17 cellular contexts compared by ENCODE assay signal in the genomic region with DNA sequence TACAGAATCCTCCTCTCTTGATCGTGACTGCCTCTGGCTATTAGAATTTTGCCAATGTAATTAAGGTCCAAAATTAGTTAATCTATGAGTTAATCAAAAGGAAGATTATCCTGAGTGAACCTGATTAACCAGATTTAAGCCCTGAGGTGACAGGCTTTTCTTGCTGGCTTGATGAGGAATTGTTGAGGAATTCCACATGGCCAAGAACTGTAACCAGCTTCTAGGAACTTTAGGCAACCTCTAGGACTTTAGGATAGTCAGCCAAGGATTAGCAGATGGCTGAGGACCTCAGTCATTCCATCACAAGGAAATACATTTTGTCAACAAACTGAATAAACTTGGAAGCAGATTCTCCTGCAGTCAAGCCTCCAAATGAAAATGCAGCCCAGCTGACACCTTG.
"Had no signal": no experiment of that assay in that cellular context is flagged by ENCODE, and none has a peak within 500 bp of the region (broad histone marks: within the 10 kb centered on the region; RNA-seq: fewer than 3 reads in every experiment).

No MANE protein-coding gene starts in this region.

- H3K4me3 ChIP-seq: adrenal gland, gastroesophageal sphincter, heart left ventricle, ovary, thyroid gland had no signal

- H3K4me1 ChIP-seq: adrenal gland, gastroesophageal sphincter, heart left ventricle, thyroid gland had no signal

- H3K27ac ChIP-seq: adrenal gland, gastroesophageal sphincter, heart left ventricle, ovary, thyroid gland had no signal

- DNase-seq: activated CD4-positive, alpha-beta memory T cell treated with anti-CD3 and anti-CD28 coated beads for 36 hours; activated CD4-positive, alpha-beta T cell treated with anti-CD3 and anti-CD28 coated beads for 36 hours; activated gamma-delta T cell treated with Interleukin-2 at 50 U/mL for 16 hours; activated T-cell treated with anti-CD3 and anti-CD28 coated beads for 4 hours; adrenal gland; endodermal cell; heart left ventricle; kidney glomerular epithelial cell; naive thymus-derived CD8-positive, alpha-beta T cell; ovary; stimulated activated CD4-positive, alpha-beta T cell treated with anti-CD3 and anti-CD28 coated beads, Interleukin-4, amount 100 ng/mL, for 4 hours; stimulated activated naive CD4-positive, alpha-beta T cell; thyroid gland had no signal

- H3K9me3 ChIP-seq: adrenal gland, gastroesophageal sphincter, heart left ventricle, ovary, thyroid gland had no signal

- ATAC-seq: activated CD4-positive, alpha-beta T cell treated with anti-CD3 and anti-CD28 coated beads for 36 hours; activated naive CD4-positive, alpha-beta T cell treated with anti-CD3 and anti-CD28 coated beads, Interleukin-2, amount 50 U/mL, for 72 hours; gastroesophageal sphincter; heart left ventricle; naive thymus-derived CD8-positive, alpha-beta T cell; sciatic nerve; WTC11 had no signal

- H3K27me3 ChIP-seq: adrenal gland, gastroesophageal sphincter, heart left ventricle, ovary, thyroid gland had no signal

- H3K36me3 ChIP-seq: adrenal gland, gastroesophageal sphincter, heart left ventricle, ovary, thyroid gland had no signal
